ENCODE assay signal across 9 cellular contexts in the genomic region with DNA sequence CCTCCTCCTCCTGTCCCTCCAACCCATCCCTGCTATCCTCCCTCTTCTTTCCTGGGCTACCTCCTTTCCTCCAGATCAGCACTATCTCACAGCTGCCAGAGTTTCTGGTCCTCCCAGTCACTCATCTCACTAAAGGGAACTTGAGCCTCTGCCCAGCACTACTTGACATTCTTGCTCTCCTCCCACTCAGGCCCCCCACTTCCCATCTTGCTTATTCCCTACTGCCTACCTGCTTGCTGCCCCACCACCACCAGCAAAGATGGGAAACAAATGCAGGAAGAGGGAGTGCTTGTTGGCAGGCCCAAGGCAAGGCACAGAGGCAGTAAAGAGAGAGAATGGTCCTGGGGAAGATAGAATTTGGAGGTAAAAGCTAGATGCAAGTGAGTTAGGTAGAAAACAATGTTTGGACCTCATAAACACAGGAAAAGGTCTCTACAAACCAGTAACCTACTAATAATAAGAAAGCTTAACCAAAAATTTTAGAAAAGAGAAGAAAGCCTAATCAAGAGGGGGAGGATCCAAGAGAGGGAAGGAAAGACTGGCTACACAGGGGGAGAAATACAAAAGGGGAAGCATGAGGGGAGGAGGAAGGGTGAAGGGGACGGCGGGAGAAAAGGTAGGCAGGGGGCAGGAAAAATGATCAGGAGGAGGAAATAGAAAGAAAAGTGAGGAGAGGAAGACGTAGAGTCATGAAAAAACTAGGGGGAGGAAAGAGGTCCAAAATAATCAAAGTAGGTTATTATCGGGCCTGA.
A peak's percentile ranks its signal among the peaks of the same experiment; 100 is the strongest.
DNase-seq lines count a peak whose midpoint lies in the region; ATAC-seq and TF ChIP-seq lines count a peak whose summit lies in the region.
"Had no signal": no experiment of that assay in that cellular context is flagged by ENCODE, and none has a peak within 500 bp of the region (broad histone marks: within the 10 kb centered on the region; RNA-seq: fewer than 3 reads in every experiment).

No MANE protein-coding gene starts in this region.

- no peaks in the 10 kb centered on the region for H3K9me3 Mint-ChIP-seq in activated CD8-positive, alpha-beta T cell treated with anti-CD3 and anti-CD28 coated beads for 36 hours

- ATAC-seq in activated CD8-positive, alpha-beta T cell treated with anti-CD3 and anti-CD28 coated beads for 36 hours, result no peak
- ATAC-seq in HG02852 (IDR thresholded peaks at IDR 0.05; ENCODE audit: unreplicated experiment), result no peak
- ATAC-seq in HG03460 (IDR thresholded peaks at IDR 0.05; ENCODE audit: unreplicated experiment), result no peak

- peaks cover 46% of the 10 kb centered on the region for H3K79me2 ChIP-seq in mesendoderm (ENCODE audit: control insufficient read depth, insufficient read depth, low read length)

- no peak overlapping the region for H2BK5ac ChIP-seq in mesendoderm (ENCODE audit: low read length)

- peaks cover 45% of the 10 kb centered on the region for H3K4me1 Mint-ChIP-seq in activated CD8-positive, alpha-beta T cell treated with anti-CD3 and anti-CD28 coated beads for 36 hours (ENCODE audit: low read depth)

- H3K4me1 ChIP-seq in mesendoderm (ENCODE audit: control insufficient read depth, low read depth, low read length), result peaks cover 14% of the 10 kb centered on the region
- H3K4me1 ChIP-seq in Peyer's patch, result peaks cover 0 to 41% (median 3%) of the 10 kb centered on the region in 4 donors

- peak overlapping the region; percentile 92 for H3K4me3 Mint-ChIP-seq in activated CD8-positive, alpha-beta T cell treated with anti-CD3 and anti-CD28 coated beads for 36 hours

- no peak overlapping the region for H3K4ac ChIP-seq in mesendoderm (ENCODE audit: low read depth, low read length)

- 100% methylated on average over 1 of the region's 4 CpGs for WGBS in mesendoderm (ENCODE audit: extremely low coverage, insufficient coverage, low lambda C conversion rate)

- no peak overlapping the region for H3K18ac ChIP-seq in mesendoderm (ENCODE audit: low read length)

- H3K79me1 ChIP-seq in mesendoderm (ENCODE audit: low read length), result peaks cover 10% of the 10 kb centered on the region

- peak overlapping the region; percentile 92 for H3K56ac ChIP-seq in mesendoderm (ENCODE audit: low read length)

- H2BK120ac ChIP-seq in mesendoderm (ENCODE audit: low read depth, low read length), result no peak overlapping the region

- no peak overlapping the region for H4K8ac ChIP-seq in mesendoderm (ENCODE audit: low read depth, low read length)

- no peak overlapping the region for H4K5ac ChIP-seq in mesendoderm (ENCODE audit: low read length)

- intact Hi-C loops in activated CD8-positive, alpha-beta T cell treated with anti-CD3 and anti-CD28 coated beads for 36 hours (cut with micrococcal nuclease), result no loop called here

- H3K36me3 Mint-ChIP-seq in activated CD8-positive, alpha-beta T cell treated with anti-CD3 and anti-CD28 coated beads for 36 hours (ENCODE audit: low read depth), result peaks cover 6% of the 10 kb centered on the region

- POLR2A ChIA-PET in activated CD8-positive, alpha-beta T cell treated with anti-CD3 and anti-CD28 coated beads for 36 hours (lab: Charles Lee), result interaction anchor here (1.1 kb wide), 1 partner anchor 105 kb away, joined by 3 read pairs; no protein-coding TSS in a partner anchor

- H3K9me3 ChIP-seq in Peyer's patch, result no peaks in the 10 kb centered on the region
- H3K9me3 ChIP-seq: tibial artery had no signal

- no peak overlapping the region for H3K27ac ChIP-seq in mesendoderm (ENCODE audit: low read depth, low read length)
- no peak overlapping the region for H3K27ac ChIP-seq in Peyer's patch

- H3K9ac ChIP-seq in mesendoderm (ENCODE audit: low read length), result peak overlapping the region; percentile 35

- H2AK5ac ChIP-seq in mesendoderm (ENCODE audit: low read length), result no peak overlapping the region

- CTCF ChIA-PET in activated CD8-positive, alpha-beta T cell treated with anti-CD3 and anti-CD28 coated beads for 36 hours (lab: Charles Lee), result interaction anchor here (1.3 to 1.9 kb wide), 4 partner anchors 7 to 65 kb away, joined by 3 to 7 read pairs (median 5); no protein-coding TSS in a partner anchor

- no peaks in the 10 kb centered on the region for H3K27me3 Mint-ChIP-seq in activated CD8-positive, alpha-beta T cell treated with anti-CD3 and anti-CD28 coated beads for 36 hours

- no peak overlapping the region for H3K23ac ChIP-seq in mesendoderm (ENCODE audit: low read length)

- H2BK15ac ChIP-seq in mesendoderm (replicated peaks; ENCODE audit: low read depth), result no peak overlapping the region

- no peak overlapping the region for H3K27ac Mint-ChIP-seq in activated CD8-positive, alpha-beta T cell treated with anti-CD3 and anti-CD28 coated beads for 36 hours

- DNase-seq in Ammon's horn (ENCODE audit: low spot score) (peak; percentile 15), GM12865 (ENCODE audit: low read depth) (no peak), mesendoderm (peak; percentile 32), Peyer's patch (no peak), NCI-H2081 treated with DMSO at 0.1 percent for 48 hours (lab: John Stamatoyannopoulos, UW) (no peak)
- DNase-seq in activated CD8-positive, alpha-beta T cell treated with anti-CD3 and anti-CD28 coated beads for 36 hours, result no peak
- DNase-seq: tibial artery had no signal

- no peak for TF ChIP-seq POLR2A in Peyer's patch (IDR thresholded peaks at IDR 0.05)

- peak overlapping the region; percentile 70 for H3K4me3 ChIP-seq in GM12865 (ENCODE audit: low read depth, low read length)
- no peak overlapping the region for H3K4me3 ChIP-seq in mesendoderm (ENCODE audit: low read length)
- peak overlapping the region in 1 of 4 donors; percentile 57 for H3K4me3 ChIP-seq in Peyer's patch

- no peaks in the 10 kb centered on the region for H3K27me3 ChIP-seq in mesendoderm (ENCODE audit: insufficient read depth, low read length, poor library complexity)
- no peaks in the 10 kb centered on the region for H3K27me3 ChIP-seq in Peyer's patch
- H3K27me3 ChIP-seq: tibial artery had no signal

- no peak for TF ChIP-seq CTCF in GM12865 (IDR thresholded peaks at IDR 0.05; ENCODE audit: insufficient read depth, low read depth, low read length, missing control alignments)
- no peak for TF ChIP-seq CTCF in activated CD8-positive, alpha-beta T cell treated with anti-CD3 and anti-CD28 coated beads for 36 hours (IDR thresholded peaks at IDR 0.05)
- TF ChIP-seq CTCF in Peyer's patch (IDR thresholded peaks at IDR 0.05), result no peak

- no peak overlapping the region for H3K4me2 ChIP-seq in mesendoderm (ENCODE audit: low read length)

- H3K36me3 ChIP-seq in mesendoderm (ENCODE audit: control insufficient read depth, insufficient read depth, low read length) (no peaks in the 10 kb centered on the region), Peyer's patch (no peaks in the 10 kb centered on the region)
- H3K36me3 ChIP-seq: tibial artery had no signal

Comparison
In these comparisons a context has a peak if more than half of its experiments do, and no peak if none do; other contexts are left out.
1. DNase-seq: peak in Ammon's horn (single experiment) and mesendoderm (single experiment); none in GM12865 (single experiment), activated CD8-positive, alpha-beta T cell treated with anti-CD3 and anti-CD28 coated beads for 36 hours (single experiment), Peyer's patch (0 of 3) and NCI-H2081 treated with DMSO at 0.1 percent for 48 hours (single experiment).